In the genomic region with DNA sequence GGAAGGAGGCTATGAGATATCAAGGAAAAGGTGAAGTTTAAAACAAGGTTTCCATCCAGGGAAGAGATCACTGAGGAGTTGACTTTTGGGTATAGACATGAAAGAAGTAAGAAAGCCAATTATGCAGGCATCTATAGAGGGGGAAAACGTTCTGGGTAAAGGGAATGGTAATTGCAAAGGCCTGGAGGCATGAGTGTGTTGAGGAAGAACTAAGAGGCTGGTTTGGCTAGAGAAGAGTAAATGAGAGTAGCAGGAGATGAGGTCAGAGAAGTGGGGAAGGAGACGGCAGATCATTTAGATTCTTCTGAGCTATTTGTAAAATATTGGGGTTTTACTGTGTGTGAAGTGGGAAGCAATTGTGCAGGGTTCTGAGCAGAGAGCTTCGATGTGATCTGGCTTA, we compare ENCODE assay signal across 20 cellular contexts. TPM values are rescaled to one million over a fixed set of nuclear protein-coding genes. Genes with fewer than 3 reads are reported as not detected.
DNase-seq lines count a peak whose midpoint lies in the region; ATAC-seq, FAIRE-seq and TF ChIP-seq lines count a peak whose summit lies in the region.
"Had no signal": no experiment of that assay in that cellular context is flagged by ENCODE, and none has a peak within 500 bp of the region (broad histone marks: within the 10 kb centered on the region; RNA-seq: fewer than 3 reads in every experiment).

No MANE protein-coding gene starts in this region.

- no peak overlapping the region for H3K4me3 Mint-ChIP-seq in activated CD8-positive, alpha-beta T cell treated with anti-CD3 and anti-CD28 coated beads, Interleukin-2, amount 10 ng/mL, durations not matched to agents 7 days and 5 days
- H3K4me3 Mint-ChIP-seq in activated CD8-positive, alpha-beta T cell treated with anti-CD3 and anti-CD28 coated beads for 36 hours: no peak overlapping the region
- no peak overlapping the region for H3K4me3 Mint-ChIP-seq in glutamatergic neuron (ENCODE audit: unreplicated experiment)

- TF ChIP-seq CTCF in activated CD8-positive, alpha-beta T cell treated with anti-CD3 and anti-CD28 coated beads for 36 hours (IDR thresholded peaks at IDR 0.05): no peak
- TF ChIP-seq CTCF in glutamatergic neuron (IDR thresholded peaks at IDR 0.05; ENCODE audit: partially characterized antibody, unreplicated experiment): no peak

- no peak overlapping the region for H4K91ac ChIP-seq in neuronal stem cell (ENCODE audit: low read depth, low read length, poor library complexity)

- H4K8ac ChIP-seq in neuronal stem cell (ENCODE audit: low read depth, low read length): no peak overlapping the region

- H3K9ac ChIP-seq in skeletal muscle tissue (ENCODE audit: low read depth in 1 of 3, low read length in 3 of 3) (no peak overlapping the region), neuronal stem cell (ENCODE audit: low read depth, low read length, poor library complexity) (no peak overlapping the region)

- H3K23ac ChIP-seq in neuronal stem cell (ENCODE audit: low read depth, low read length, poor library complexity): no peak overlapping the region

- no peaks in the 10 kb centered on the region for H3K9me3 Mint-ChIP-seq in activated CD8-positive, alpha-beta T cell treated with anti-CD3 and anti-CD28 coated beads, Interleukin-2, amount 10 ng/mL, durations not matched to agents 7 days and 5 days (ENCODE audit: insufficient read depth)
- H3K9me3 Mint-ChIP-seq in activated CD8-positive, alpha-beta T cell treated with anti-CD3 and anti-CD28 coated beads for 36 hours: no peaks in the 10 kb centered on the region
- no peaks in the 10 kb centered on the region for H3K9me3 Mint-ChIP-seq in glutamatergic neuron (ENCODE audit: unreplicated experiment)

- peaks cover 56% of the 10 kb centered on the region for H3K36me3 Mint-ChIP-seq in activated CD8-positive, alpha-beta T cell treated with anti-CD3 and anti-CD28 coated beads, Interleukin-2, amount 10 ng/mL, durations not matched to agents 7 days and 5 days (ENCODE audit: low read depth)
- peaks cover 20% of the 10 kb centered on the region for H3K36me3 Mint-ChIP-seq in activated CD8-positive, alpha-beta T cell treated with anti-CD3 and anti-CD28 coated beads for 36 hours (ENCODE audit: low read depth)
- H3K36me3 Mint-ChIP-seq in glutamatergic neuron (ENCODE audit: unreplicated experiment): peaks cover 6% of the 10 kb centered on the region

- ATAC-seq in activated CD8-positive, alpha-beta T cell treated with anti-CD3 and anti-CD28 coated beads, Interleukin-2, amount 10 ng/mL, durations not matched to agents 7 days and 5 days: no peak
- ATAC-seq in activated CD8-positive, alpha-beta T cell treated with anti-CD3 and anti-CD28 coated beads for 36 hours: no peak

- no peaks in the 10 kb centered on the region for H3K79me1 ChIP-seq in neuronal stem cell (ENCODE audit: low read depth, low read length)

- peaks cover 35 to 63% (median 41%) of the 10 kb centered on the region in 3 donors for H3K4me1 ChIP-seq in skeletal muscle tissue (ENCODE audit: control insufficient read depth in 3 of 3, insufficient read depth in 3 of 3, low read length in 3 of 3)
- H3K4me1 ChIP-seq in neuronal stem cell (ENCODE audit: control insufficient read depth in 2 of 2, insufficient read depth in 1 of 2, low read depth in 1 of 2, low read length in 2 of 2): peaks cover 2 to 8% of the 10 kb centered on the region in 2 donors

- no peak overlapping the region for H3K4ac ChIP-seq in neuronal stem cell (ENCODE audit: low read length)

- H3K27me3 Mint-ChIP-seq in activated CD8-positive, alpha-beta T cell treated with anti-CD3 and anti-CD28 coated beads, Interleukin-2, amount 10 ng/mL, durations not matched to agents 7 days and 5 days (ENCODE audit: low read depth): no peaks in the 10 kb centered on the region
- H3K27me3 Mint-ChIP-seq in activated CD8-positive, alpha-beta T cell treated with anti-CD3 and anti-CD28 coated beads for 36 hours: no peaks in the 10 kb centered on the region
- H3K27me3 Mint-ChIP-seq in glutamatergic neuron (ENCODE audit: unreplicated experiment): no peaks in the 10 kb centered on the region

- peak overlapping the region; percentile 80 for H3K27ac ChIP-seq in skeletal muscle tissue (ENCODE audit: low read depth, low read length)
- H3K27ac ChIP-seq in neuronal stem cell (replicated peaks; ENCODE audit: low read length): no peak overlapping the region
- H3K27ac ChIP-seq: C4-2B, PC-9 had no signal

- no peak overlapping the region for H3K4me2 ChIP-seq in neuronal stem cell (ENCODE audit: insufficient read depth, low read length, poor library complexity, severe bottlenecking)
- H3K4me2 ChIP-seq: PC-9 had no signal

- WGBS in neuronal stem cell (ENCODE audit: extremely low coverage in 2 of 2, insufficient read length in 2 of 2, insufficient replicate concordance in 1 of 2), 2 donors: no CpG with 5 or more reads among the region's 3 CpGs

- H3K36me3 ChIP-seq in skeletal muscle tissue (ENCODE audit: control insufficient read depth in 3 of 3, insufficient read depth in 3 of 3, low read length in 3 of 3): no peaks in the 10 kb centered on the region
- H3K36me3 ChIP-seq in neuronal stem cell (replicated peaks in 1 of 2; ENCODE audit: control insufficient read depth in 2 of 2, insufficient read depth in 2 of 2, low read length in 2 of 2): no peaks in the 10 kb centered on the region

- no peak overlapping the region for H3K4me3 ChIP-seq in skeletal muscle tissue (ENCODE audit: low read length in 3 of 3)
- no peak overlapping the region for H3K4me3 ChIP-seq in neuronal stem cell (ENCODE audit: low read length in 2 of 2)
- H3K4me3 ChIP-seq: PC-9 had no signal

- intact Hi-C loops in activated CD8-positive, alpha-beta T cell treated with anti-CD3 and anti-CD28 coated beads for 36 hours (cut with micrococcal nuclease): no loop called here

- H3K14ac ChIP-seq in neuronal stem cell (ENCODE audit: low read length): no peak overlapping the region

- no peak overlapping the region for H2AK5ac ChIP-seq in neuronal stem cell (ENCODE audit: low read depth, low read length)

- POLR2A ChIA-PET in activated CD8-positive, alpha-beta T cell treated with anti-CD3 and anti-CD28 coated beads, Interleukin-2, amount 10 ng/mL, durations not matched to agents 7 days and 5 days (lab: Charles Lee): interaction anchor here (1.2 to 3.1 kb wide), 3 partner anchors 7 to 53 kb away, joined by 3 to 12 read pairs (median 11); a partner anchor contains a TSS
- POLR2A ChIA-PET in activated CD8-positive, alpha-beta T cell treated with anti-CD3 and anti-CD28 coated beads for 36 hours (lab: Charles Lee): interaction anchor here (0.7 kb wide), 1 partner anchor 49 kb away, joined by 3 read pairs; no protein-coding TSS in a partner anchor

- H2BK120ac ChIP-seq in neuronal stem cell (ENCODE audit: low read depth, low read length): no peak overlapping the region

- no peak overlapping the region for H2BK5ac ChIP-seq in neuronal stem cell (ENCODE audit: low read length)

- H2AFZ ChIP-seq in neuronal stem cell (ENCODE audit: low read length): no peak overlapping the region
- H2AFZ ChIP-seq: PC-9 had no signal

- H3K9me3 ChIP-seq in skeletal muscle tissue (ENCODE audit: control insufficient read depth in 3 of 3, low read length in 3 of 3): no peaks in the 10 kb centered on the region
- no peaks in the 10 kb centered on the region for H3K9me3 ChIP-seq in neuronal stem cell (replicated peaks in 1 of 2; ENCODE audit: control insufficient read depth in 2 of 2, insufficient read depth in 1 of 2, low read depth in 1 of 2, low read length in 2 of 2)

- CTCF ChIA-PET in activated CD8-positive, alpha-beta T cell treated with anti-CD3 and anti-CD28 coated beads, Interleukin-2, amount 10 ng/mL, durations not matched to agents 7 days and 5 days (lab: Charles Lee): interaction anchor here (0.9 to 11.5 kb wide), 3 partner anchors 8 to 53 kb away, joined by 3 to 144 read pairs (median 3); no protein-coding TSS in a partner anchor
- CTCF ChIA-PET in activated CD8-positive, alpha-beta T cell treated with anti-CD3 and anti-CD28 coated beads for 36 hours (lab: Charles Lee): interaction anchor here (0.6 to 4.7 kb wide), 3 partner anchors 9 to 28 kb away, joined by 3 to 30 read pairs (median 3); a partner anchor contains a TSS

- DNase-seq in activated CD8-positive, alpha-beta T cell treated with anti-CD3 and anti-CD28 coated beads, Interleukin-2, amount 10 ng/mL, durations not matched to agents 7 days and 5 days: no peak
- DNase-seq in activated CD8-positive, alpha-beta T cell treated with anti-CD3 and anti-CD28 coated beads for 36 hours: no peak
- DNase-seq in GM19239 (ENCODE audit: insufficient read length, low spot score) (no peak), glutamatergic neuron (no peak), NCI-H226 (no peak), neuronal stem cell (ENCODE audit: low spot score) (no peak), NCI-H1105 (lab: John Stamatoyannopoulos, UW) (no peak)
- DNase-seq: DMS 273 treated with DMSO at 0.1 percent for 48 hours, MV-4-11, NCI-H1436, NCI-H2029, NCI-H2171, NCI-H774, PC-9 had no signal

- no peak overlapping the region for H2BK12ac ChIP-seq in neuronal stem cell (ENCODE audit: low read length)

- H3K27me3 ChIP-seq in skeletal muscle tissue (ENCODE audit: control insufficient read depth in 3 of 3, insufficient read depth in 3 of 3, low read length in 3 of 3): no peaks in the 10 kb centered on the region
- H3K27me3 ChIP-seq in neuronal stem cell (ENCODE audit: control insufficient read depth in 3 of 3, insufficient read depth in 3 of 3, low read depth in 1 of 3, low read length in 3 of 3): no peaks in the 10 kb centered on the region

- H2BK15ac ChIP-seq in neuronal stem cell (ENCODE audit: low read length): no peak overlapping the region

- peak overlapping the region; percentile 31 for H3K27ac Mint-ChIP-seq in activated CD8-positive, alpha-beta T cell treated with anti-CD3 and anti-CD28 coated beads, Interleukin-2, amount 10 ng/mL, durations not matched to agents 7 days and 5 days
- H3K27ac Mint-ChIP-seq in activated CD8-positive, alpha-beta T cell treated with anti-CD3 and anti-CD28 coated beads for 36 hours: no peak overlapping the region
- H3K27ac Mint-ChIP-seq in glutamatergic neuron (ENCODE audit: unreplicated experiment): peak overlapping the region; percentile 26

- peaks cover 71% of the 10 kb centered on the region for H3K4me1 Mint-ChIP-seq in activated CD8-positive, alpha-beta T cell treated with anti-CD3 and anti-CD28 coated beads, Interleukin-2, amount 10 ng/mL, durations not matched to agents 7 days and 5 days (ENCODE audit: low read depth)
- H3K4me1 Mint-ChIP-seq in activated CD8-positive, alpha-beta T cell treated with anti-CD3 and anti-CD28 coated beads for 36 hours (ENCODE audit: low read depth): peaks cover 57% of the 10 kb centered on the region
- H3K4me1 Mint-ChIP-seq in glutamatergic neuron (ENCODE audit: low read depth, unreplicated experiment): peaks cover 5% of the 10 kb centered on the region

- FAIRE-seq in GM19239 (lab: Jason Lieb, UNC): peak; percentile 73
- FAIRE-seq: H1 had no signal

- no peak overlapping the region for H3K18ac ChIP-seq in neuronal stem cell (ENCODE audit: low read length)

RNA-seq across cellular contexts. Expression of a gene that starts 7.6 kb away (rescaled TPM):
- 10 to 100 TPM; 23.4 to 23.9 TPM for total RNA-seq in activated CD8-positive, alpha-beta T cell treated with anti-CD3 and anti-CD28 coated beads, Interleukin-2, amount 10 ng/mL, durations not matched to agents 7 days and 5 days
- 10 to 100 TPM; 13.0 to 14.1 TPM for total RNA-seq in activated CD8-positive, alpha-beta T cell treated with anti-CD3 and anti-CD28 coated beads for 36 hours
- total RNA-seq in glutamatergic neuron (ENCODE audit: unreplicated experiment): 1.6 TPM
- total RNA-seq in skeletal muscle tissue: 99.2 TPM
- 3.4 TPM for polyA plus RNA-seq in neuronal stem cell (2013, experiment 1 of 2)
- 3.6 TPM for polyA plus RNA-seq in neuronal stem cell (2013, experiment 2 of 2)

RNA-seq across cellular contexts. Expression of a gene that starts 30.5 kb away (rescaled TPM):
- 10 to 100 TPM; 30.2 TPM for total RNA-seq in activated CD8-positive, alpha-beta T cell treated with anti-CD3 and anti-CD28 coated beads, Interleukin-2, amount 10 ng/mL, durations not matched to agents 7 days and 5 days
- total RNA-seq in activated CD8-positive, alpha-beta T cell treated with anti-CD3 and anti-CD28 coated beads for 36 hours: 10 to 100 TPM; 23.0 to 24.7 TPM
- total RNA-seq in glutamatergic neuron (ENCODE audit: unreplicated experiment) (45.2 TPM), skeletal muscle tissue (11.5 TPM)
- polyA plus RNA-seq in neuronal stem cell (2013, experiment 1 of 2): 14.8 TPM
- 15.0 TPM for polyA plus RNA-seq in neuronal stem cell (2013, experiment 2 of 2)

RNA-seq across cellular contexts. Expression of a gene that starts 48.0 kb away (rescaled TPM):
- not detected for total RNA-seq in activated CD8-positive, alpha-beta T cell treated with anti-CD3 and anti-CD28 coated beads, Interleukin-2, amount 10 ng/mL, durations not matched to agents 7 days and 5 days
- total RNA-seq in activated CD8-positive, alpha-beta T cell treated with anti-CD3 and anti-CD28 coated beads for 36 hours: not detected
- 0.39 TPM for total RNA-seq in glutamatergic neuron (ENCODE audit: unreplicated experiment)
- not detected for total RNA-seq in skeletal muscle tissue
- not detected for polyA plus RNA-seq in neuronal stem cell (2013, experiment 1 of 2)
- not detected for polyA plus RNA-seq in neuronal stem cell (2013, experiment 2 of 2)
- total RNA-seq: A172, Daoy, H1, NCI-H460, PC-9 had no signal
- polyA plus RNA-seq: H1 had no signal
